ENCODE assay signal across 13 cellular contexts in genomic region chr11:16494918-16495691, GRCh38.
DNase-seq lines count a peak whose midpoint lies in the region; ATAC-seq and TF ChIP-seq lines count a peak whose summit lies in the region.
"Had no signal": no experiment of that assay in that cellular context is flagged by ENCODE, and none has a peak within 500 bp of the region (broad histone marks: within the 10 kb centered on the region; RNA-seq: fewer than 3 reads in every experiment).

No MANE protein-coding gene starts in this region.

- H3K27me3 ChIP-seq in left ventricle myocardium inferior (ENCODE audit: low read depth), result no peaks in the 10 kb centered on the region
- H3K27me3 ChIP-seq in Loucy (ENCODE audit: insufficient read depth, low read length, poor library complexity, severe bottlenecking), result no peaks in the 10 kb centered on the region
- H3K27me3 ChIP-seq in psoas muscle (ENCODE audit: insufficient read depth in 3 of 3, low read length in 2 of 3), result no peaks in the 10 kb centered on the region

- no peaks in the 10 kb centered on the region for H4K20me1 ChIP-seq in Loucy (ENCODE audit: insufficient read depth, low read length, poor library complexity, severe bottlenecking)

- intact Hi-C loops in Right ventricle myocardium superior (cut with DNase I) (no loop called here), left ventricle myocardium inferior (cut with micrococcal nuclease) (no loop called here), left ventricle myocardium superior (cut with micrococcal nuclease) (no loop called here), psoas muscle (cut with DNase I) (no loop called here), posterior cingulate gyrus (cut with DNase I) (no loop called here)

- H3K4me1 ChIP-seq in left ventricle myocardium inferior (peaks cover 15% of the 10 kb centered on the region), Loucy (ENCODE audit: insufficient read depth, low read length, poor library complexity, severe bottlenecking) (peaks cover 8% of the 10 kb centered on the region), psoas muscle (peaks cover 23% of the 10 kb centered on the region)
- H3K4me1 ChIP-seq: A549, Caco-2 had no signal

- no peaks in the 10 kb centered on the region for H3K79me2 ChIP-seq in Loucy (ENCODE audit: insufficient read depth, low read length)

- no peak overlapping the region for H3K9ac ChIP-seq in Loucy (ENCODE audit: low read depth, low read length, poor library complexity, severe bottlenecking)

- DNase-seq in Right ventricle myocardium superior (no peak), left ventricle myocardium inferior (no peak), left ventricle myocardium superior (no peak), psoas muscle (peak in 1 of 2 donors; percentile 68), posterior cingulate gyrus (no peak), GDM1 (lab: John Stamatoyannopoulos, UW) (no peak)
- DNase-seq: Caco-2; CD8-positive, alpha-beta memory T cell; DMS53; H7 had no signal

- peak overlapping the region; percentile 3 for H3K4me2 ChIP-seq in Loucy (ENCODE audit: low read depth, low read length, poor library complexity, severe bottlenecking)
- H3K4me2 ChIP-seq: A549, GM23338 had no signal

- H2AFZ ChIP-seq in Loucy (ENCODE audit: low read length), result no peak overlapping the region
- H2AFZ ChIP-seq: GM23338 had no signal

- no peak overlapping the region for H3K27ac ChIP-seq in left ventricle myocardium inferior (replicated peaks)
- no peak overlapping the region for H3K27ac ChIP-seq in psoas muscle
- H3K27ac ChIP-seq: A549 had no signal

- H3K36me3 ChIP-seq in left ventricle myocardium inferior (no peaks in the 10 kb centered on the region), Loucy (ENCODE audit: insufficient read depth, low read length) (no peaks in the 10 kb centered on the region), psoas muscle (ENCODE audit: insufficient read depth in 1 of 2, low read depth in 1 of 2) (no peaks in the 10 kb centered on the region)

- no peaks in the 10 kb centered on the region for H3K9me2 ChIP-seq in Loucy (replicated peaks; ENCODE audit: low read depth, low read length)

- no peaks in the 10 kb centered on the region for H3F3A ChIP-seq in Loucy (ENCODE audit: low read depth)

- peaks cover 1% of the 10 kb centered on the region for H3K9me3 ChIP-seq in left ventricle myocardium inferior (replicated peaks)
- H3K9me3 ChIP-seq in Loucy (ENCODE audit: insufficient read depth, low read depth, low read length), result no peaks in the 10 kb centered on the region
- H3K9me3 ChIP-seq in psoas muscle, result no peaks in the 10 kb centered on the region
- H3K9me3 ChIP-seq: A549, Caco-2 had no signal

- TF ChIP-seq CTCF in left ventricle myocardium inferior (IDR thresholded peaks at IDR 0.05; ENCODE audit: borderline replicate concordance) (no peak), Loucy (conservative IDR thresholded peaks at IDR 0.05; ENCODE audit: low read length) (no peak), psoas muscle (IDR thresholded peaks at IDR 0.05) (no peak)

- ATAC-seq in Right ventricle myocardium superior (ENCODE audit: poor library complexity) (peak; percentile 38), left ventricle myocardium superior (peak; percentile 55), psoas muscle (peak; percentile 77 to 94 (median 86))
- ATAC-seq: A549, GM23338 had no signal

- H3K4me3 ChIP-seq in left ventricle myocardium inferior (no peak overlapping the region), Loucy (ENCODE audit: low read length, poor library complexity, severe bottlenecking) (no peak overlapping the region), psoas muscle (no peak overlapping the region)
- H3K4me3 ChIP-seq: A549, GM23338 had no signal
